ENCODE assay signal across 8 cellular contexts in genomic region chr14:91835197-91835919, GRCh38. TPM values are rescaled to one million over a fixed set of nuclear protein-coding genes. Genes with fewer than 3 reads are reported as not detected.
A peak's percentile ranks its signal among the peaks of the same experiment; 100 is the strongest.
DNase-seq lines count a peak whose midpoint lies in the region; ATAC-seq, FAIRE-seq and TF ChIP-seq lines count a peak whose summit lies in the region.

No MANE protein-coding gene starts in this region.

- no TSS peak for BruUV-seq in PC-3 (replicated peaks; lab: Mats Ljungman, UMichigan)

- intact Hi-C loops in PC-3 (cut with micrococcal nuclease): no loop called here
- intact Hi-C loops in heart left ventricle (cut with DNase I): no loop called here

- H3K4me1 ChIP-seq in PC-3 (ENCODE audit: insufficient read depth, low read length): peaks cover 9% of the 10 kb centered on the region; the same call in 1 of the 2 replicates
- H3K4me1 ChIP-seq in heart left ventricle: peaks cover 0 to 16% (median 4%) of the 10 kb centered on the region in 12 donors
- peaks cover 0 to 7% of the 10 kb centered on the region in 2 donors for H3K4me1 ChIP-seq in small intestine (ENCODE audit: control insufficient read depth in 2 of 2, insufficient read depth in 1 of 2, low read depth in 1 of 2, low read length in 1 of 2)

- 0 out of 2 replicates have a peak, but pooled peaks cover 7% of the 10 kb centered on the region for H3K79me2 ChIP-seq in PC-3 (ENCODE audit: low read length)

- no peak for TF ChIP-seq CTCF in PC-3 (conservative IDR thresholded peaks at IDR 0.05; ENCODE audit: low read depth, low read length)
- no peak for TF ChIP-seq CTCF in heart left ventricle (IDR thresholded peaks at IDR 0.05)

- peak; percentile 53 for DNase-seq in COLO668 (lab: John Stamatoyannopoulos, UW; ENCODE audit: unreplicated experiment)
- DNase-seq in PC-3: no peak
- DNase-seq in heart left ventricle: no peak
- DNase-seq in small intestine: peak; percentile 46
- DNase-seq in activated CD4-positive, CD25-positive, alpha-beta regulatory T cell treated with anti-CD3 and anti-CD28 coated beads, Interleukin-2, amount 50 U/mL, for 72 hours: no peak

- no peaks in the 10 kb centered on the region for H3F3A ChIP-seq in PC-3 (ENCODE audit: low read length, unreplicated experiment)

- TF ChIP-seq POLR2A in heart left ventricle (IDR thresholded peaks at IDR 0.05): no peak

- no peak for FAIRE-seq in small intestine (lab: Jason Lieb, UNC)

- H3K9me3 ChIP-seq in PC-3 (ENCODE audit: low read length) (no peaks in the 10 kb centered on the region), heart left ventricle (no peaks in the 10 kb centered on the region), small intestine (ENCODE audit: control insufficient read depth, low read depth) (no peaks in the 10 kb centered on the region)

- ATAC-seq in GM21576 (IDR thresholded peaks at IDR 0.05; ENCODE audit: unreplicated experiment) (peak; percentile 23), PC-3 (no peak), heart left ventricle (no peak), GM18861 (IDR thresholded peaks at IDR 0.05; ENCODE audit: unreplicated experiment) (no peak), HG03342 (IDR thresholded peaks at IDR 0.05; ENCODE audit: unreplicated experiment) (no peak)

- H3K9ac ChIP-seq in PC-3 (ENCODE audit: low read length): peak overlapping the region; percentile 69

- H4K20me1 ChIP-seq in PC-3 (ENCODE audit: low read length): no peaks in the 10 kb centered on the region

- peak overlapping the region; percentile 66 for H3K4me3 ChIP-seq in PC-3 (ENCODE audit: low read length)
- peak overlapping the region; percentile 26 to 74 (median 54) for H3K4me3 ChIP-seq in heart left ventricle
- H3K4me3 ChIP-seq in small intestine (ENCODE audit: low read depth in 1 of 2, low read length in 2 of 2): peak overlapping the region; percentile 65 to 90

- H3K27ac ChIP-seq in PC-3 (ENCODE audit: low read length) (no peak overlapping the region), heart left ventricle (peak overlapping the region in 8 of 12 donors; percentile 28 to 86 (median 62)), small intestine (ENCODE audit: low read depth in 1 of 2, low read length in 1 of 2) (peak overlapping the region; percentile 86 to 90)

- H2AFZ ChIP-seq in PC-3 (ENCODE audit: low read length): peak overlapping the region; percentile 54; the same call in 1 of the 2 replicates

- 7 to 11% (median 10%) methylated on average over 12 to 19 of the region's 19 CpGs for WGBS in heart left ventricle, 4 donors
- 5 to 8% (median 5%) methylated on average over 17 to 19 of the region's 19 CpGs for WGBS in small intestine, 3 donors

- H3K27me3 ChIP-seq in PC-3 (ENCODE audit: low read length) (peaks cover 62% of the 10 kb centered on the region), heart left ventricle (peaks cover 2 to 82% (median 21%) of the 10 kb centered on the region in 9 donors), small intestine (ENCODE audit: control insufficient read depth in 2 of 2, insufficient read depth in 2 of 2, low read length in 2 of 2) (no peaks in the 10 kb centered on the region)

- POLR2A ChIA-PET in PC-3 (lab: Charles Lee; ENCODE audit: unreplicated experiment): no interaction called here

- H3K36me3 ChIP-seq in PC-3 (ENCODE audit: low read depth, low read length) (no peaks in the 10 kb centered on the region), heart left ventricle (no peaks in the 10 kb centered on the region), small intestine (ENCODE audit: control insufficient read depth in 2 of 2, insufficient read depth in 2 of 2, low read length in 2 of 2) (no peaks in the 10 kb centered on the region)

- CTCF ChIA-PET in PC-3 (lab: Charles Lee): no interaction called here

- H3K4me2 ChIP-seq in PC-3 (ENCODE audit: low read length): peak overlapping the region; percentile 89

- H3K9me2 ChIP-seq in PC-3 (replicated peaks; ENCODE audit: low read length): no peaks in the 10 kb centered on the region

RNA-seq across cellular contexts. Expression of gene TC2N, which starts 32.0 kb away (rescaled TPM):
- total RNA-seq in PC-3 (2014; rRNA removed) (3.7 and 6.2 TPM in 2 replicates), heart left ventricle (10 to 100 TPM in 1 of 9 donors, 1 to 10 TPM in 8; 1.1 to 17.1 (median 3.2) TPM)
- polyA plus RNA-seq in heart left ventricle (1 to 10 TPM; 1.2 to 2.1 TPM), small intestine (10 to 100 TPM; 12.4 to 25.8 (median 15.0) TPM)

Comparison
In these comparisons a context has a peak if more than half of its experiments do, and no peak if none do; other contexts are left out.
1. DNase-seq: peak in COLO668 (single experiment) and small intestine (single experiment); none in PC-3 (single experiment), heart left ventricle (0 of 5) and activated CD4-positive, CD25-positive, alpha-beta regulatory T cell treated with anti-CD3 and anti-CD28 coated beads, Interleukin-2, amount 50 U/mL, for 72 hours (single experiment).
2. Peak in every context shown above with its lines, with median percentiles within 50 percentile points of each other: H3K4me3 ChIP-seq.